8 cellular contexts compared by ENCODE assay signal in the genomic region with DNA sequence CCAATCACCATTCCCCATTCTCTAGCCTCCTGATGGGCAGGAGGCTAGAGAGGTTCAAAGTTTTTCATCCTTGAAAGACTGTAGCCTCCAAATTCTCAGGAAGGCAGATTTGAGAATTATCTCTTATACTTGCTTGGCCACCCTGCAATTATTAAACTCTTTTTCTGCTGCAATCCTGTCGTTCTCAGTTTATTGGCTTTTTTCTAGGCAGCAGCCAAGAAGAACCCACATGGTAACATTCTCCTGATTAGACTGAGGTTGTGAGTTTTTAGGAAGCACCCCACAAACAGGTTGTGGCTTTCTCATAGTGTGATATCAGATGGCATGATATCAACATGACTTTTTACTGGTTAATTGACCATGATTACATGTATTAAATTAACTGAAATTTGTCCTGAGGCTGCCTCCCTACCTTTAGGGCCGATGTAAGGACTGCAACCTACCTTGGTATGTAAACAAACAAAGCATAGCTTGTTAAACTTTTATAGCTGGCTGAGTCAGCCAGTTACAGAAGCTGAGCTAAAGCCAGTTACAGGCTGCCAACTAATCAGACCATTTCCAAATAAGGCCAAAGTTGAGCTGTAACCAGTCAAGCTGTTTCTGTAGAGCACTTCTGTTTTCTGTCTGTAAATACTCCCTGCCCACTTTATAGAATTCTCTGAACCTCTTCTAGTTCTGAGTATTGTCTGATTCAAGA. TPM values are rescaled to one million over a fixed set of nuclear protein-coding genes. Genes with fewer than 3 reads are reported as not detected.
DNase-seq lines count a peak whose midpoint lies in the region; ATAC-seq and TF ChIP-seq lines count a peak whose summit lies in the region.

No MANE protein-coding gene starts in this region.

- TF ChIP-seq CTCF in choroid plexus epithelial cell (conservative IDR thresholded peaks at IDR 0.05; ENCODE audit: low read depth, low read length) (no peak), body of pancreas (IDR thresholded peaks at IDR 0.05) (no peak), suprapubic skin (IDR thresholded peaks at IDR 0.05) (no peak)

- intact Hi-C loops in body of pancreas (cut with DNase I), result loop anchor here (10.0 kb wide), 1 partner anchor 244 kb away; no protein-coding TSS in a partner anchor

- WGBS in body of pancreas, 2 donors, result 47 to 60% methylated on average over 2 of the region's 2 CpGs
- WGBS in suprapubic skin, result 26% methylated on average over 2 of the region's 2 CpGs

- TF ChIP-seq POLR2A in body of pancreas (IDR thresholded peaks at IDR 0.05) (no peak), suprapubic skin (IDR thresholded peaks at IDR 0.05) (no peak)

- no peak for ATAC-seq in body of pancreas
- no peak for ATAC-seq in GM21576 (IDR thresholded peaks at IDR 0.05; ENCODE audit: unreplicated experiment)

- no peak overlapping the region for H3K27ac ChIP-seq in body of pancreas
- H3K27ac ChIP-seq in suprapubic skin, result no peak overlapping the region

- TF ChIP-seq EP300 in suprapubic skin (IDR thresholded peaks at IDR 0.05), result no peak

- DNase-seq in GM03348 (ENCODE audit: low spot score) (peak; percentile 49), KBM-7 (peak; percentile 48), choroid plexus epithelial cell (ENCODE audit: low read depth) (peak; percentile 50), renal cortical epithelial cell (ENCODE audit: low read depth) (peak; percentile 93), body of pancreas (no peak), suprapubic skin (ENCODE audit: low spot score in 2 of 2) (no peak), NCI-H1092 (lab: John Stamatoyannopoulos, UW) (no peak)

- H3K4me1 ChIP-seq in body of pancreas (peaks cover 17% of the 10 kb centered on the region), suprapubic skin (peaks cover 17% of the 10 kb centered on the region)

- H3K4me3 ChIP-seq in choroid plexus epithelial cell (ENCODE audit: low read depth, low read length) (no peak overlapping the region), body of pancreas (no peak overlapping the region), suprapubic skin (no peak overlapping the region)

- in situ Hi-C loops in KBM-7 (cut with MboI; ENCODE audit: low pct_unique_long_range_greater_than_20kb, low sequenced_read_pairs), result no loop called here

- H3K36me3 ChIP-seq in body of pancreas (replicated peaks in 1 of 2; ENCODE audit: insufficient read depth in 1 of 2, low read depth in 2 of 2) (no peaks in the 10 kb centered on the region), suprapubic skin (no peaks in the 10 kb centered on the region)

- no peaks in the 10 kb centered on the region for H3K27me3 ChIP-seq in body of pancreas
- no peaks in the 10 kb centered on the region for H3K27me3 ChIP-seq in suprapubic skin

- H3K9me3 ChIP-seq in body of pancreas (no peaks in the 10 kb centered on the region), suprapubic skin (no peaks in the 10 kb centered on the region)

RNA-seq across cellular contexts. Expression of gene ZNF248, which starts 3.2 kb away (rescaled TPM):
- total RNA-seq in renal cortical epithelial cell, result 12.5 and 49.0 TPM in 2 replicates
- total RNA-seq in body of pancreas, result 10 to 100 TPM; 10.6 to 14.2 TPM
- total RNA-seq in suprapubic skin, result 10 to 100 TPM in 2 of 4 donors, 1 to 10 TPM in 2; 5.4 to 23.5 (median 13.1) TPM

Comparison
In these comparisons a context has a peak if more than half of its experiments do, and no peak if none do; other contexts are left out.
1. DNase-seq: peak in GM03348 (single experiment), KBM-7 (single experiment), choroid plexus epithelial cell (single experiment) and renal cortical epithelial cell (single experiment); none in body of pancreas (0 of 4), suprapubic skin (0 of 2) and NCI-H1092 (single experiment).